8 cellular contexts compared by ENCODE assay signal in genomic region chr5:68464424-68464823, GRCh38.
DNase-seq lines count a peak whose midpoint lies in the region; ATAC-seq and TF ChIP-seq lines count a peak whose summit lies in the region.

No MANE protein-coding gene starts in this region.

- CTCF ChIA-PET in RWPE1 (lab: Yijun Ruan, JAX) = interaction anchor here (0.7 kb wide), 1 partner anchor 157 kb away, joined by 3 read pairs; no protein-coding TSS in a partner anchor
- CTCF ChIA-PET in mammary epithelial cell (lab: Charles Lee; ENCODE audit: low non-redundant PET) = no interaction called here

- H3K27ac ChIP-seq in RWPE1 (no peak overlapping the region), mammary epithelial cell (ENCODE audit: insufficient read depth, low read depth, low read length) (no peak overlapping the region), thyroid gland (no peak overlapping the region), aorta (ENCODE audit: low read depth in 1 of 2, low read length in 2 of 2) (no peak overlapping the region), Peyer's patch (no peak overlapping the region), colonic mucosa (no peak overlapping the region)

- BruUV-seq in mammary epithelial cell (replicated peaks; lab: Mats Ljungman, UMichigan) = no TSS peak

- TF ChIP-seq POLR2A in thyroid gland (IDR thresholded peaks at IDR 0.05) = no peak
- TF ChIP-seq POLR2A in Peyer's patch (IDR thresholded peaks at IDR 0.05) = no peak

- no peak for TF ChIP-seq CTCF in RWPE1 (conservative IDR thresholded peaks at IDR 0.05; ENCODE audit: low read depth)
- no peak for TF ChIP-seq CTCF in mammary epithelial cell (conservative IDR thresholded peaks at IDR 0.05 in 1 of 2, IDR thresholded peaks at IDR 0.05 in 1 of 2; ENCODE audit: extremely low read depth in 1 of 2, insufficient read depth in 1 of 2, low read depth in 1 of 2, low read length in 2 of 2)
- no peak for TF ChIP-seq CTCF in thyroid gland (IDR thresholded peaks at IDR 0.05)
- TF ChIP-seq CTCF in Peyer's patch (IDR thresholded peaks at IDR 0.05) = no peak
- TF ChIP-seq CTCF in colonic mucosa (IDR thresholded peaks at IDR 0.05) = no peak

- in situ Hi-C loops in mammary epithelial cell (cut with MboI; ENCODE audit: low sequenced_read_pairs in 2 of 2) = loop anchor here in 1 of 2 donors (25.0 kb wide), 1 partner anchor 523 kb away; no protein-coding TSS in a partner anchor

- dilution Hi-C loops in mammary epithelial cell (cut with HindIII; ENCODE audit: low sequenced_read_pairs) = no loop called here

- H2AFZ ChIP-seq in mammary epithelial cell (ENCODE audit: low read depth, low read length) = no peak overlapping the region

- no peaks in the 10 kb centered on the region for H3K79me2 ChIP-seq in mammary epithelial cell (ENCODE audit: insufficient read depth, low read length)

- 100% methylated on average over 4 of the region's 4 CpGs for WGBS in mammary epithelial cell (ENCODE audit: low coverage, missing lambda C conversion rate)
- 79 to 80% methylated on average over 4 of the region's 4 CpGs for whole genome bisulfite sequencing in thyroid gland, 2 donors
- 93 to 95% methylated on average over 4 of the region's 4 CpGs for WGBS in aorta, 2 donors

- no peak overlapping the region for H3K4me2 ChIP-seq in mammary epithelial cell (ENCODE audit: insufficient read depth, low read depth, low read length)

- H3K9me3 ChIP-seq in mammary epithelial cell (replicated peaks; ENCODE audit: insufficient read depth, low read length) (no peaks in the 10 kb centered on the region), thyroid gland (no peaks in the 10 kb centered on the region), aorta (ENCODE audit: control insufficient read depth, low read length) (no peaks in the 10 kb centered on the region), Peyer's patch (no peaks in the 10 kb centered on the region), colonic mucosa (no peaks in the 10 kb centered on the region)

- H3K36me3 ChIP-seq in mammary epithelial cell (ENCODE audit: insufficient read depth, low read length) = no peaks in the 10 kb centered on the region
- no peaks in the 10 kb centered on the region for H3K36me3 ChIP-seq in thyroid gland
- no peaks in the 10 kb centered on the region for H3K36me3 ChIP-seq in aorta (ENCODE audit: control insufficient read depth in 1 of 2, insufficient read depth in 2 of 2, low read length in 1 of 2)
- no peaks in the 10 kb centered on the region for H3K36me3 ChIP-seq in Peyer's patch
- H3K36me3 ChIP-seq in colonic mucosa = no peaks in the 10 kb centered on the region

- H3K27me3 ChIP-seq in mammary epithelial cell (ENCODE audit: insufficient read depth, low read length) (no peaks in the 10 kb centered on the region), thyroid gland (no peaks in the 10 kb centered on the region), aorta (ENCODE audit: control insufficient read depth in 1 of 2, insufficient read depth in 2 of 2, low read length in 1 of 2) (no peaks in the 10 kb centered on the region), Peyer's patch (no peaks in the 10 kb centered on the region), colonic mucosa (no peaks in the 10 kb centered on the region)

- no peaks in the 10 kb centered on the region for H4K20me1 ChIP-seq in mammary epithelial cell (ENCODE audit: insufficient read depth, low read length)

- intact Hi-C loops in mammary epithelial cell (cut with micrococcal nuclease) (loop anchor here (5.0 to 10.0 kb wide), 2 partner anchors 280 to 543 kb away; no protein-coding TSS in a partner anchor), thyroid gland (cut with DNase I) (loop anchor here (5.0 kb wide), 1 partner anchor 177 kb away; no protein-coding TSS in a partner anchor), aorta (cut with DNase I) (loop anchor here in 1 of 2 donors (10.0 kb wide), 1 partner anchor 500 kb away; no protein-coding TSS in a partner anchor), colonic mucosa (cut with DNase I) (no loop called here)

- H3K9ac ChIP-seq in mammary epithelial cell (ENCODE audit: insufficient read depth, low read length) = no peak overlapping the region
- no peak overlapping the region for H3K9ac ChIP-seq in colonic mucosa (ENCODE audit: low read depth in 2 of 2, low read length in 2 of 2)

- H3K4me1 ChIP-seq in mammary epithelial cell (ENCODE audit: insufficient read depth, low read length) = no peaks in the 10 kb centered on the region
- peaks cover 9 to 10% of the 10 kb centered on the region in 2 donors for H3K4me1 ChIP-seq in thyroid gland
- H3K4me1 ChIP-seq in aorta (ENCODE audit: control insufficient read depth in 1 of 2, insufficient read depth in 2 of 2, low read length in 2 of 2) = no peaks in the 10 kb centered on the region
- no peaks in the 10 kb centered on the region for H3K4me1 ChIP-seq in Peyer's patch
- no peaks in the 10 kb centered on the region for H3K4me1 ChIP-seq in colonic mucosa

- POLR2A ChIA-PET in RWPE1 (lab: Yijun Ruan, JAX; ENCODE audit: low non-redundant PET) = no interaction called here

- H3K4me3 ChIP-seq in mammary epithelial cell (replicated peaks in 1 of 3; ENCODE audit: insufficient read depth in 1 of 3, low read depth in 2 of 3, low read length in 3 of 3) (no peak overlapping the region), thyroid gland (replicated peaks in 1 of 3) (no peak overlapping the region), aorta (ENCODE audit: low read length in 2 of 2) (no peak overlapping the region), Peyer's patch (no peak overlapping the region), colonic mucosa (no peak overlapping the region)

- DNase-seq in activated naive CD4-positive, alpha-beta T cell treated with Interleukin-2 at 50 U/mL for 16 hours = peak; percentile 63
- no peak for DNase-seq in activated naive CD4-positive, alpha-beta T cell (lab: John Stamatoyannopoulos, UW)
- DNase-seq in RWPE1 (ENCODE audit: low spot score) (peak; percentile 38), mammary epithelial cell (peak; percentile 50), thyroid gland (peak; percentile 14 to 18), aorta (no peak), Peyer's patch (no peak), colonic mucosa (no peak)

- ATAC-seq in aorta (ENCODE audit: low FRiP score) = no peak

Comparison
In these comparisons a context has a peak if more than half of its experiments do, and no peak if none do; other contexts are left out.
1. DNase-seq: peak in activated naive CD4-positive, alpha-beta T cell treated with Interleukin-2 at 50 U/mL for 16 hours (single experiment), RWPE1 (single experiment), mammary epithelial cell (single experiment) and thyroid gland (2 of 2); none in activated naive CD4-positive, alpha-beta T cell (0 of 4), aorta (0 of 2), Peyer's patch (0 of 3) and colonic mucosa (single experiment).